Comparison of ENCODE assay signal across 1 cellular context in the genomic region with DNA sequence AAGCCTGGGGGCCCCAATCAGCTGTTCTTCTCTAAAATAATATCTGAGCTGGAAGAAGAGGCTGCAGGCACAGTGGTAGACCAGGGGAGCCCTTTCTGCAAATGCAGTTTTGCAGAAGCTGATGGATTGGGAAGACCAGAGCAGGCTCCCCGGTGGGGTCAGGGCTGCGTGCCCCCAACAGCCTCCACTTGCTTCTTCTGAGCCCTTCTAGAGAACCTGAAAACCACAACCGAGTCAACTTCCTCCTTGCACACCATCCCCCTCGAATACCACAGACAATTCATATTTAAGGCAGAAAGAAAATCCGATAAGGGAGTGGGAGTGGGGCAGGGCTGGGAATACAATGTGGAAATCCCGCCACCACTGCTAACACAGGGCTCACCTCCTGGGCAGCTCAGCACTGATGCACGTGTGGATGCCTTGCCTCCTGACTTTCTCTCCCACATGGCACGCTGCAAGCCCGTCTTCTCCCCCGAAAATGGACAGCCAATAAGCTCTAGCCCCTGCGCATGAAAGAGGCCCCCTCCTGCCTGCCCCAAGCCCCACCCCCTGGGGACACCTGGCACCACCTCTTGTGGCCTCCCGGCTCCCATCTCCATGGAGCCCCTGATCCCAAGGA.
TF ChIP-seq lines count a peak whose summit lies in the region.

No MANE protein-coding gene starts in this region.

TF ChIP-seq in K562, 482 proteins besides CTCF, POLR2A, EP300 and RAD21:
- TF ChIP-seq BMI1 (IDR thresholded peaks at IDR 0.05; ENCODE audit: low read length) (no peak), KHSRP (IDR thresholded peaks at IDR 0.05) (no peak), TOE1 (IDR thresholded peaks at IDR 0.05; ENCODE audit: borderline replicate concordance) (no peak), TOE1 (CRISPR knock-in tag; IDR thresholded peaks at IDR 0.05; ENCODE audit: borderline replicate concordance, low read depth) (no peak), FOXA3 (CRISPR knock-in tag; conservative IDR thresholded peaks at IDR 0.05 in 1 of 2, IDR thresholded peaks at IDR 0.05 in 1 of 2) (peak in 1 of 2 experiments; percentile 49; a peak in 2 of 4 replicates), ELF4 (CRISPR knock-in tag; IDR thresholded peaks at IDR 0.05) (0 out of 2 replicates have a peak, but pooled peaks have one; percentile 54), SPI1 (IDR thresholded peaks at IDR 0.05; ENCODE audit: borderline replicate concordance, low read depth, low read length) (0 out of 2 replicates have a peak, but pooled peaks have one; percentile 5), ZBTB17 (CRISPR knock-in tag; IDR thresholded peaks at IDR 0.05) (no peak), KLF6 (CRISPR knock-in tag; IDR thresholded peaks at IDR 0.05; ENCODE audit: borderline replicate concordance) (no peak), ZFPM2 (CRISPR knock-in tag; IDR thresholded peaks at IDR 0.05) (no peak), TCF7L2 (IDR thresholded peaks at IDR 0.05; ENCODE audit: low read depth, low read length) (no peak), ZC3H11A (IDR thresholded peaks at IDR 0.05; ENCODE audit: low read depth, low read length) (no peak), YBX1 (IDR thresholded peaks at IDR 0.05) (no peak), TARDBP (IDR thresholded peaks at IDR 0.05) (no peak), TEAD4 (IDR thresholded peaks at IDR 0.05; ENCODE audit: low read length) (peak; percentile 30; the same call in 1 of the 2 replicates), TEAD4 (CRISPR knock-in tag; IDR thresholded peaks at IDR 0.05; ENCODE audit: borderline replicate concordance) (no peak), ZSCAN29 (IDR thresholded peaks at IDR 0.05) (no peak), ESRRA (IDR thresholded peaks at IDR 0.05; ENCODE audit: borderline replicate concordance, low read depth) (peak; percentile 53; the same call in 1 of the 2 replicates), RBFOX2 (IDR thresholded peaks at IDR 0.05; ENCODE audit: low read depth, low read length) (no peak), ZNF134 (CRISPR knock-in tag; conservative IDR thresholded peaks at IDR 0.05) (peak; percentile 93), SOX6 (IDR thresholded peaks at IDR 0.05) (peak; percentile 66), BHLHE40 (IDR thresholded peaks at IDR 0.05; ENCODE audit: low read length) (peak; percentile 50), HOXB6 (CRISPR knock-in tag; IDR thresholded peaks at IDR 0.05; ENCODE audit: borderline replicate concordance) (no peak)
- TF ChIP-seq, protein P1, sequence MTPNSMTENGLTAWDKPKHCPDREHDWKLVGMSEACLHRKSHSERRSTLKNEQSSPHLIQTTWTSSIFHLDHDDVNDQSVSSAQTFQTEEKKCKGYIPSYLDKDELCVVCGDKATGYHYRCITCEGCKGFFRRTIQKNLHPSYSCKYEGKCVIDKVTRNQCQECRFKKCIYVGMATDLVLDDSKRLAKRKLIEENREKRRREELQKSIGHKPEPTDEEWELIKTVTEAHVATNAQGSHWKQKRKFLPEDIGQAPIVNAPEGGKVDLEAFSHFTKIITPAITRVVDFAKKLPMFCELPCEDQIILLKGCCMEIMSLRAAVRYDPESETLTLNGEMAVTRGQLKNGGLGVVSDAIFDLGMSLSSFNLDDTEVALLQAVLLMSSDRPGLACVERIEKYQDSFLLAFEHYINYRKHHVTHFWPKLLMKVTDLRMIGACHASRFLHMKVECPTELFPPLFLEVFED (CRISPR knock-in tag; conservative IDR thresholded peaks at IDR 0.05): 0 out of 2 replicates have a peak, but pooled peaks have one; percentile 31
- TF ChIP-seq, protein P2, sequence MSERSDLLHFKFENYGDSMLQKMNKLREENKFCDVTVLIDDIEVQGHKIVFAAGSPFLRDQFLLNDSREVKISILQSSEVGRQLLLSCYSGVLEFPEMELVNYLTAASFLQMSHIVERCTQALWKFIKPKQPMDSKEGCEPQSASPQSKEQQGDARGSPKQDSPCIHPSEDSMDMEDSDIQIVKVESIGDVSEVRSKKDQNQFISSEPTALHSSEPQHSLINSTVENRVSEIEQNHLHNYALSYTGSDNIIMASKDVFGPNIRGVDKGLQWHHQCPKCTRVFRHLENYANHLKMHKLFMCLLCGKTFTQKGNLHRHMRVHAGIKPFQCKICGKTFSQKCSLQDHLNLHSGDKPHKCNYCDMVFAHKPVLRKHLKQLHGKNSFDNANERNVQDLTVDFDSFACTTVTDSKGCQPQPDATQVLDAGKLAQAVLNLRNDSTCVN (CRISPR knock-in tag; IDR thresholded peaks at IDR 0.05): no peak
- TF ChIP-seq, protein P3, sequence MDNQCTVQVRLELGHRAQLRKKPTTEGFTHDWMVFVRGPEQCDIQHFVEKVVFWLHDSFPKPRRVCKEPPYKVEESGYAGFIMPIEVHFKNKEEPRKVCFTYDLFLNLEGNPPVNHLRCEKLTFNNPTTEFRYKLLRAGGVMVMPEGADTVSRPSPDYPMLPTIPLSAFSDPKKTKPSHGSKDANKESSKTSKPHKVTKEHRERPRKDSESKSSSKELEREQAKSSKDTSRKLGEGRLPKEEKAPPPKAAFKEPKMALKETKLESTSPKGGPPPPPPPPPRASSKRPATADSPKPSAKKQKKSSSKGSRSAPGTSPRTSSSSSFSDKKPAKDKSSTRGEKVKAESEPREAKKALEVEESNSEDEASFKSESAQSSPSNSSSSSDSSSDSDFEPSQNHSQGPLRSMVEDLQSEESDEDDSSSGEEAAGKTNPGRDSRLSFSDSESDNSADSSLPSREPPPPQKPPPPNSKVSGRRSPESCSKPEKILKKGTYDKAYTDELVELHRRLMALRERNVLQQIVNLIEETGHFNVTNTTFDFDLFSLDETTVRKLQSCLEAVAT (IDR thresholded peaks at IDR 0.05): 0 out of 4 replicates have a peak, but pooled peaks of 1 of the 2 experiments have one; percentile 22
